Comparison of ENCODE assay signal across 17 cellular contexts in the genomic region with DNA sequence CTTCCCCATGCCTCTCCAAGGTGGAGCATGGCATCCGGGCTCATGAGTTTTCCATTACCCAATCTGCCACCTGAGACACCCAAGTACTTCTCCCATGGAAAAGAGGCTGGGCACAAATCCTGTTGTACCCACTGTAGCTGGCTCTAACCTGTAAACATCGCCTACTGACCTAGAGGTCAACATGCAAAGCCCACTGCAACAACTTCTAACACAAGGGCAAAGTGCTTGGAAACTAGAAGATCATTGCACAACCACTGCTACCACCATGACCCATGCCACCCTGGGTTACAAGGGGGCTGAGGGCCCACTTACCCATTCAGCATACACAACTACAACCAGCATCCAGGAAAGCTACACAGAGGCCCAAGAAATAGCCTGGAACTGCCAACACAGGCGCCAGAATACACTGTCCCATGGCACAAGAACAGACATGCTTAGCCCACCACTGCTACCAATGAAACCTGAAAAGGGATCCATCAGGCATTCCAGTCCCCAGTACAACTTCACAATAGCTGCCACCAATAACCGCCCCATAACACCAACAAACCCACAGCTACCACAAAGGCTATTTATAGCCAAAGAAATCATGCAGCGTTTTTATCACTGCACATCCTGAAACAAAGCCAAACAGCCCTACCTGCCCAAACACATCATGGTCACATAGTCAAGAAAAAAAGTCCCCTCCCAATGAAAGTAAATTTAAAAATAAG.
DNase-seq lines count a peak whose midpoint lies in the region; ATAC-seq and TF ChIP-seq lines count a peak whose summit lies in the region.
"Had no signal": no experiment of that assay in that cellular context is flagged by ENCODE, and none has a peak within 500 bp of the region (broad histone marks: within the 10 kb centered on the region; RNA-seq: fewer than 3 reads in every experiment).

No MANE protein-coding gene starts in this region.

- CTCF ChIA-PET in activated CD4-positive, alpha-beta T cell treated with anti-CD3 and anti-CD28 coated beads for 36 hours (lab: Charles Lee): no interaction called here

- peak; percentile 37 for ATAC-seq in left ventricle myocardium superior
- peak; percentile 54 for ATAC-seq in HG03565 (IDR thresholded peaks at IDR 0.05; ENCODE audit: unreplicated experiment)
- no peak for ATAC-seq in central memory CD8-positive, alpha-beta T cell (replicated peaks; ENCODE audit: extremely low read depth, poor library complexity, severe bottlenecking)
- ATAC-seq in GM21526 (IDR thresholded peaks at IDR 0.05; ENCODE audit: low FRiP score, unreplicated experiment): no peak
- no peak for ATAC-seq in HG02571 (IDR thresholded peaks at IDR 0.05; ENCODE audit: unreplicated experiment)
- no peak for ATAC-seq in activated CD4-positive, alpha-beta T cell treated with anti-CD3 and anti-CD28 coated beads for 36 hours

- H3K4me1 ChIP-seq in left ventricle myocardium inferior: peaks cover 17% of the 10 kb centered on the region
- H3K4me1 ChIP-seq: tibial nerve had no signal

- no peak overlapping the region for H3K4me3 Mint-ChIP-seq in central memory CD8-positive, alpha-beta T cell
- H3K4me3 Mint-ChIP-seq in activated CD4-positive, alpha-beta T cell treated with anti-CD3 and anti-CD28 coated beads for 36 hours: no peak overlapping the region
- H3K4me3 Mint-ChIP-seq: activated naive CD8-positive, alpha-beta T cell treated with anti-CD3 and anti-CD28 coated beads, Interleukin-2, amount 10 ng/mL, durations not matched to agents 7 days and 5 days; HFFc6 had no signal

- peaks cover 20% of the 10 kb centered on the region for H3K36me3 ChIP-seq in left ventricle myocardium inferior

- H3K27me3 Mint-ChIP-seq in central memory CD8-positive, alpha-beta T cell: no peaks in the 10 kb centered on the region
- no peaks in the 10 kb centered on the region for H3K27me3 Mint-ChIP-seq in activated CD4-positive, alpha-beta T cell treated with anti-CD3 and anti-CD28 coated beads for 36 hours
- H3K27me3 Mint-ChIP-seq: activated naive CD8-positive, alpha-beta T cell treated with anti-CD3 and anti-CD28 coated beads, Interleukin-2, amount 10 ng/mL, durations not matched to agents 7 days and 5 days had no signal

- no peaks in the 10 kb centered on the region for H3K9me3 Mint-ChIP-seq in central memory CD8-positive, alpha-beta T cell
- peaks cover 24% of the 10 kb centered on the region for H3K9me3 Mint-ChIP-seq in activated CD4-positive, alpha-beta T cell treated with anti-CD3 and anti-CD28 coated beads for 36 hours (ENCODE audit: low read depth)

- POLR2A ChIA-PET in activated CD4-positive, alpha-beta T cell treated with anti-CD3 and anti-CD28 coated beads for 36 hours (lab: Charles Lee): no interaction called here

- peak overlapping the region; percentile 11 for H3K27ac Mint-ChIP-seq in central memory CD8-positive, alpha-beta T cell (ENCODE audit: low read depth)
- H3K27ac Mint-ChIP-seq in activated CD4-positive, alpha-beta T cell treated with anti-CD3 and anti-CD28 coated beads for 36 hours: no peak overlapping the region
- H3K27ac Mint-ChIP-seq: activated naive CD8-positive, alpha-beta T cell treated with anti-CD3 and anti-CD28 coated beads, Interleukin-2, amount 10 ng/mL, durations not matched to agents 7 days and 5 days; HFFc6 had no signal

- peaks cover 7% of the 10 kb centered on the region for H3K36me3 Mint-ChIP-seq in central memory CD8-positive, alpha-beta T cell (ENCODE audit: insufficient read depth)
- peaks cover 69% of the 10 kb centered on the region for H3K36me3 Mint-ChIP-seq in activated CD4-positive, alpha-beta T cell treated with anti-CD3 and anti-CD28 coated beads for 36 hours (ENCODE audit: low read depth)

- intact Hi-C loops in left ventricle myocardium superior (cut with micrococcal nuclease): no loop called here
- intact Hi-C loops in left ventricle myocardium inferior (cut with micrococcal nuclease): no loop called here
- intact Hi-C loops in activated CD4-positive, alpha-beta T cell treated with anti-CD3 and anti-CD28 coated beads for 36 hours (cut with DNase I, micrococcal nuclease): no loop called here

- no peak overlapping the region for H3K27ac ChIP-seq in left ventricle myocardium inferior (replicated peaks)
- H3K27ac ChIP-seq: tibial nerve had no signal

- DNase-seq in left ventricle myocardium superior: no peak
- DNase-seq in left ventricle myocardium inferior: no peak
- no peak for DNase-seq in central memory CD8-positive, alpha-beta T cell (ENCODE audit: low spot score in 2 of 2)
- no peak for DNase-seq in HK-2 (ENCODE audit: unreplicated experiment)
- DNase-seq in activated CD4-positive, alpha-beta T cell treated with anti-CD3 and anti-CD28 coated beads for 36 hours: no peak
- DNase-seq: ACHN; activated CD4-positive, alpha-beta T cell treated with anti-CD3 and anti-CD28 coated beads for 48 hours; activated naive CD8-positive, alpha-beta T cell treated with anti-CD3 and anti-CD28 coated beads, Interleukin-2, amount 10 ng/mL, durations not matched to agents 7 days and 5 days; activated T-cell treated with anti-CD3 and anti-CD28 coated beads, Interleukin-2, amount 50 U/mL, for 1 hour; central memory CD4-positive, alpha-beta T cell; GDM1; HFFc6; stimulated activated CD4-positive, alpha-beta T cell treated with anti-CD3 and anti-CD28 coated beads, Interleukin-4, amount 100 ng/mL, for 24 hours had no signal

- no peaks in the 10 kb centered on the region for H3K27me3 ChIP-seq in left ventricle myocardium inferior (ENCODE audit: low read depth)
- H3K27me3 ChIP-seq: tibial nerve had no signal

- TF ChIP-seq CTCF in left ventricle myocardium inferior (IDR thresholded peaks at IDR 0.05; ENCODE audit: borderline replicate concordance): no peak

- H3K9me3 ChIP-seq in left ventricle myocardium inferior (replicated peaks): peaks cover 33% of the 10 kb centered on the region

- no peak overlapping the region for H3K4me3 ChIP-seq in left ventricle myocardium inferior
- H3K4me3 ChIP-seq: tibial nerve had no signal

- peaks cover 22% of the 10 kb centered on the region for H3K4me1 Mint-ChIP-seq in central memory CD8-positive, alpha-beta T cell
- H3K4me1 Mint-ChIP-seq in activated CD4-positive, alpha-beta T cell treated with anti-CD3 and anti-CD28 coated beads for 36 hours: peaks cover 5% of the 10 kb centered on the region

Comparison
In these comparisons a context has a peak if more than half of its experiments do, and no peak if none do; other contexts are left out.
1. ATAC-seq: peak in left ventricle myocardium superior (single experiment) and HG03565 (single experiment); none in central memory CD8-positive, alpha-beta T cell (single experiment), GM21526 (single experiment), HG02571 (single experiment) and activated CD4-positive, alpha-beta T cell treated with anti-CD3 and anti-CD28 coated beads for 36 hours (single experiment).